Comparison of ENCODE assay signal across 2 cellular contexts in the genomic region with DNA sequence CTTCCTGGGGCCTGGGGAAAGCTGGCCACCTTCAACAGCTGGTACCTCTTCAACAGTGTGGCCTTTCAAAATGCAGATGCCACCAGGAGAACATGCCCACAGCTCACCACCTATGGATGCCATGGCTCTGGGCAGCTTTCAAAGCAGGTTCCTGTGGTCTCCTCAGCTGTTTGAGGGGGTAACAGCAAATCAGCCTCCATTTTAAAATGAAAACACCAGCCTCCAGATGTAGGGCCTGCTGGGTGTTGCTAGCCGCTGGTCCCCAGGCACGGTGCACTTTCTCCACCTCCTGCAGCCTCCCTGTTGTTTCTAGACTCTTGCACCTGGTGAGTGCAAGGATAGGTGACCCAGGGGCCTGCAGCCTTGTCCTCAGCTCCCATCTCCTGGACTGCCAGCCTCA.
TF ChIP-seq lines count a peak whose summit lies in the region.

No MANE protein-coding gene starts in this region.

TF ChIP-seq in H1, 55 proteins besides CTCF, POLR2A, EP300 and RAD21:
- TF ChIP-seq BRCA1 (IDR thresholded peaks at IDR 0.05; ENCODE audit: low read depth, low read length) (no peak), HDAC6 (IDR thresholded peaks at IDR 0.05; ENCODE audit: low read depth, low read length) (no peak)

TF ChIP-seq in SK-N-SH treated with all-trans-retinoic acid at 6 μM for 48 hours, 23 proteins besides CTCF, POLR2A, EP300 and RAD21:
- TF ChIP-seq TCF4 (CRISPR knock-in tag; IDR thresholded peaks at IDR 0.05; ENCODE audit: borderline replicate concordance), result no peak
- no peak for TF ChIP-seq TOX (CRISPR knock-in tag; IDR thresholded peaks at IDR 0.05; ENCODE audit: borderline replicate concordance)
- TF ChIP-seq, protein P1, sequence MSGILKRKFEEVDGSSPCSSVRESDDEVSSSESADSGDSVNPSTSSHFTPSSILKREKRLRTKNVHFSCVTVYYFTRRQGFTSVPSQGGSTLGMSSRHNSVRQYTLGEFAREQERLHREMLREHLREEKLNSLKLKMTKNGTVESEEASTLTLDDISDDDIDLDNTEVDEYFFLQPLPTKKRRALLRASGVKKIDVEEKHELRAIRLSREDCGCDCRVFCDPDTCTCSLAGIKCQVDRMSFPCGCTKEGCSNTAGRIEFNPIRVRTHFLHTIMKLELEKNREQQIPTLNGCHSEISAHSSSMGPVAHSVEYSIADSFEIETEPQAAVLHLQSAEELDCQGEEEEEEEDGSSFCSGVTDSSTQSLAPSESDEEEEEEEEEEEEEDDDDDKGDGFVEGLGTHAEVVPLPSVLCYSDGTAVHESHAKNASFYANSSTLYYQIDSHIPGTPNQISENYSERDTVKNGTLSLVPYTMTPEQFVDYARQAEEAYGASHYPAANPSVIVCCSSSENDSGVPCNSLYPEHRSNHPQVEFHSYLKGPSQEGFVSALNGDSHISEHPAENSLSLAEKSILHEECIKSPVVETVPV (CRISPR knock-in tag; IDR thresholded peaks at IDR 0.05), result no peak
- TF ChIP-seq BACH2 (CRISPR knock-in tag; IDR thresholded peaks at IDR 0.05; ENCODE audit: borderline replicate concordance), result no peak
- TF ChIP-seq SNAI2 (CRISPR knock-in tag; IDR thresholded peaks at IDR 0.05), result no peak
- no peak for TF ChIP-seq CSDC2 (CRISPR knock-in tag; IDR thresholded peaks at IDR 0.05)
- no peak for TF ChIP-seq RARB (CRISPR knock-in tag; IDR thresholded peaks at IDR 0.05)
- no peak for TF ChIP-seq ZNF565 (CRISPR knock-in tag; conservative IDR thresholded peaks at IDR 0.05; ENCODE audit: low read depth)
- no peak for TF ChIP-seq ESRRG (CRISPR knock-in tag; IDR thresholded peaks at IDR 0.05)
- TF ChIP-seq ZNF70 (CRISPR knock-in tag; IDR thresholded peaks at IDR 0.05), result no peak
- TF ChIP-seq, protein P2, sequence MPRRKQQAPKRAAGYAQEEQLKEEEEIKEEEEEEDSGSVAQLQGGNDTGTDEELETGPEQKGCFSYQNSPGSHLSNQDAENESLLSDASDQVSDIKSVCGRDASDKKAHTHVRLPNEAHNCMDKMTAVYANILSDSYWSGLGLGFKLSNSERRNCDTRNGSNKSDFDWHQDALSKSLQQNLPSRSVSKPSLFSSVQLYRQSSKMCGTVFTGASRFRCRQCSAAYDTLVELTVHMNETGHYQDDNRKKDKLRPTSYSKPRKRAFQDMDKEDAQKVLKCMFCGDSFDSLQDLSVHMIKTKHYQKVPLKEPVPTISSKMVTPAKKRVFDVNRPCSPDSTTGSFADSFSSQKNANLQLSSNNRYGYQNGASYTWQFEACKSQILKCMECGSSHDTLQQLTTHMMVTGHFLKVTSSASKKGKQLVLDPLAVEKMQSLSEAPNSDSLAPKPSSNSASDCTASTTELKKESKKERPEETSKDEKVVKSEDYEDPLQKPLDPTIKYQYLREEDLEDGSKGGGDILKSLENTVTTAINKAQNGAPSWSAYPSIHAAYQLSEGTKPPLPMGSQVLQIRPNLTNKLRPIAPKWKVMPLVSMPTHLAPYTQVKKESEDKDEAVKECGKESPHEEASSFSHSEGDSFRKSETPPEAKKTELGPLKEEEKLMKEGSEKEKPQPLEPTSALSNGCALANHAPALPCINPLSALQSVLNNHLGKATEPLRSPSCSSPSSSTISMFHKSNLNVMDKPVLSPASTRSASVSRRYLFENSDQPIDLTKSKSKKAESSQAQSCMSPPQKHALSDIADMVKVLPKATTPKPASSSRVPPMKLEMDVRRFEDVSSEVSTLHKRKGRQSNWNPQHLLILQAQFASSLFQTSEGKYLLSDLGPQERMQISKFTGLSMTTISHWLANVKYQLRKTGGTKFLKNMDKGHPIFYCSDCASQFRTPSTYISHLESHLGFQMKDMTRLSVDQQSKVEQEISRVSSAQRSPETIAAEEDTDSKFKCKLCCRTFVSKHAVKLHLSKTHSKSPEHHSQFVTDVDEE (CRISPR knock-in tag; IDR thresholded peaks at IDR 0.05), result no peak
